Comparison of ENCODE assay signal across 1 cellular context in the genomic region with DNA sequence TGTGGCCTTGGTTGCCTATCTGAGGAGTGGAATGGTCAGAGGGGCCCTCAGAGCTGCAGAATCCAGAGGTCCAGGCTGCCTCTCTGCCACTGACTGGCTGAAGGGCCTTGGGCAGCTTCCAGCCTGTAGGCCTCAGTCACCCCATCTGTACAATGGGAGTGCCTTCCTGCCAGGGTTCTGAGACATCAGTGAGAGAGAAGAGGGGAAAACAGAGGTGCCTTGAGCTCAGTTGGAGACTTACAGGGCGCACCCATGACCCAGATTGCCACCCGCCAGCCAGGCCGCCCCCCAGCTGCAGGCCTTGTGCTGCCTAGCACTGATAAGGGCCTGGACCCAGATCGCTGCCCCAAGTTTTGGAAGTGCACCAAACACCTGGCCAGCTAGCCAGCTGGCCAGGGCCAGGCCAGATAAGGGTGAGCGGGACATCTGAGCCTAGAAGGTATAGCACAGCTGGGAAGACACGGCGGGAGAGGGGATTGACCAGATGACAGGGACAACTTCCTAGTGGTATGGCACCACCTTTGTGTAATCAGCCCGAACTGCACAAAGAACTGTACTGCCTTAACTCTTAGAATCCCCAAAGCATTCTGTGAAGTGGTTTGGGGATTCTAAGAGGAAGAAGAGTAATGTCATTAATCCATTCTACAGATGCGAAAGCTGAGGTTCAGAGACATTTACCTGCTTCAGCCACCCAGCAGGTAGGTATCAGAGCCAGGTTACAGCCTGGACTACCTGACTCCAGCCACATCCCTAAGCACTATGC.
TF ChIP-seq lines count a peak whose summit lies in the region.

No MANE protein-coding gene starts in this region.

TF ChIP-seq in K562, 482 proteins besides CTCF, POLR2A, EP300 and RAD21 (continued from another document and continues in another):
- TF ChIP-seq, protein P1, sequence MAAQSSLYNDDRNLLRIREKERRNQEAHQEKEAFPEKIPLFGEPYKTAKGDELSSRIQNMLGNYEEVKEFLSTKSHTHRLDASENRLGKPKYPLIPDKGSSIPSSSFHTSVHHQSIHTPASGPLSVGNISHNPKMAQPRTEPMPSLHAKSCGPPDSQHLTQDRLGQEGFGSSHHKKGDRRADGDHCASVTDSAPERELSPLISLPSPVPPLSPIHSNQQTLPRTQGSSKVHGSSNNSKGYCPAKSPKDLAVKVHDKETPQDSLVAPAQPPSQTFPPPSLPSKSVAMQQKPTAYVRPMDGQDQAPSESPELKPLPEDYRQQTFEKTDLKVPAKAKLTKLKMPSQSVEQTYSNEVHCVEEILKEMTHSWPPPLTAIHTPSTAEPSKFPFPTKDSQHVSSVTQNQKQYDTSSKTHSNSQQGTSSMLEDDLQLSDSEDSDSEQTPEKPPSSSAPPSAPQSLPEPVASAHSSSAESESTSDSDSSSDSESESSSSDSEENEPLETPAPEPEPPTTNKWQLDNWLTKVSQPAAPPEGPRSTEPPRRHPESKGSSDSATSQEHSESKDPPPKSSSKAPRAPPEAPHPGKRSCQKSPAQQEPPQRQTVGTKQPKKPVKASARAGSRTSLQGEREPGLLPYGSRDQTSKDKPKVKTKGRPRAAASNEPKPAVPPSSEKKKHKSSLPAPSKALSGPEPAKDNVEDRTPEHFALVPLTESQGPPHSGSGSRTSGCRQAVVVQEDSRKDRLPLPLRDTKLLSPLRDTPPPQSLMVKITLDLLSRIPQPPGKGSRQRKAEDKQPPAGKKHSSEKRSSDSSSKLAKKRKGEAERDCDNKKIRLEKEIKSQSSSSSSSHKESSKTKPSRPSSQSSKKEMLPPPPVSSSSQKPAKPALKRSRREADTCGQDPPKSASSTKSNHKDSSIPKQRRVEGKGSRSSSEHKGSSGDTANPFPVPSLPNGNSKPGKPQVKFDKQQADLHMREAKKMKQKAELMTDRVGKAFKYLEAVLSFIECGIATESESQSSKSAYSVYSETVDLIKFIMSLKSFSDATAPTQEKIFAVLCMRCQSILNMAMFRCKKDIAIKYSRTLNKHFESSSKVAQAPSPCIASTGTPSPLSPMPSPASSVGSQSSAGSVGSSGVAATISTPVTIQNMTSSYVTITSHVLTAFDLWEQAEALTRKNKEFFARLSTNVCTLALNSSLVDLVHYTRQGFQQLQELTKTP (IDR thresholded peaks at IDR 0.05; ENCODE audit: low read depth in 1 of 2, partially characterized antibody in 2 of 2): peak in 1 of 2 experiments; percentile 98
- TF ChIP-seq SMARCE1 (IDR thresholded peaks at IDR 0.05): peak; percentile 95
- TF ChIP-seq NR2F6 (CRISPR knock-in tag; IDR thresholded peaks at IDR 0.05): no peak
- TF ChIP-seq U2AF1 (optimal IDR thresholded peaks at IDR 0.05; ENCODE audit: low read depth, low read length): no peak
- TF ChIP-seq, protein P2, sequence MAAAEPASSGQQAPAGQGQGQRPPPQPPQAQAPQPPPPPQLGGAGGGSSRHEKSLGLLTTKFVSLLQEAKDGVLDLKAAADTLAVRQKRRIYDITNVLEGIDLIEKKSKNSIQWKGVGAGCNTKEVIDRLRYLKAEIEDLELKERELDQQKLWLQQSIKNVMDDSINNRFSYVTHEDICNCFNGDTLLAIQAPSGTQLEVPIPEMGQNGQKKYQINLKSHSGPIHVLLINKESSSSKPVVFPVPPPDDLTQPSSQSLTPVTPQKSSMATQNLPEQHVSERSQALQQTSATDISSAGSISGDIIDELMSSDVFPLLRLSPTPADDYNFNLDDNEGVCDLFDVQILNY (CRISPR knock-in tag; IDR thresholded peaks at IDR 0.05): no peak
- no peak for TF ChIP-seq STAT5B (CRISPR knock-in tag; IDR thresholded peaks at IDR 0.05)
- TF ChIP-seq MYNN (IDR thresholded peaks at IDR 0.05): peak; percentile 95
- TF ChIP-seq MYNN (CRISPR knock-in tag; IDR thresholded peaks at IDR 0.05): no peak
- TF ChIP-seq ZNF57 (CRISPR knock-in tag; IDR thresholded peaks at IDR 0.05): no peak
- TF ChIP-seq, protein P3, sequence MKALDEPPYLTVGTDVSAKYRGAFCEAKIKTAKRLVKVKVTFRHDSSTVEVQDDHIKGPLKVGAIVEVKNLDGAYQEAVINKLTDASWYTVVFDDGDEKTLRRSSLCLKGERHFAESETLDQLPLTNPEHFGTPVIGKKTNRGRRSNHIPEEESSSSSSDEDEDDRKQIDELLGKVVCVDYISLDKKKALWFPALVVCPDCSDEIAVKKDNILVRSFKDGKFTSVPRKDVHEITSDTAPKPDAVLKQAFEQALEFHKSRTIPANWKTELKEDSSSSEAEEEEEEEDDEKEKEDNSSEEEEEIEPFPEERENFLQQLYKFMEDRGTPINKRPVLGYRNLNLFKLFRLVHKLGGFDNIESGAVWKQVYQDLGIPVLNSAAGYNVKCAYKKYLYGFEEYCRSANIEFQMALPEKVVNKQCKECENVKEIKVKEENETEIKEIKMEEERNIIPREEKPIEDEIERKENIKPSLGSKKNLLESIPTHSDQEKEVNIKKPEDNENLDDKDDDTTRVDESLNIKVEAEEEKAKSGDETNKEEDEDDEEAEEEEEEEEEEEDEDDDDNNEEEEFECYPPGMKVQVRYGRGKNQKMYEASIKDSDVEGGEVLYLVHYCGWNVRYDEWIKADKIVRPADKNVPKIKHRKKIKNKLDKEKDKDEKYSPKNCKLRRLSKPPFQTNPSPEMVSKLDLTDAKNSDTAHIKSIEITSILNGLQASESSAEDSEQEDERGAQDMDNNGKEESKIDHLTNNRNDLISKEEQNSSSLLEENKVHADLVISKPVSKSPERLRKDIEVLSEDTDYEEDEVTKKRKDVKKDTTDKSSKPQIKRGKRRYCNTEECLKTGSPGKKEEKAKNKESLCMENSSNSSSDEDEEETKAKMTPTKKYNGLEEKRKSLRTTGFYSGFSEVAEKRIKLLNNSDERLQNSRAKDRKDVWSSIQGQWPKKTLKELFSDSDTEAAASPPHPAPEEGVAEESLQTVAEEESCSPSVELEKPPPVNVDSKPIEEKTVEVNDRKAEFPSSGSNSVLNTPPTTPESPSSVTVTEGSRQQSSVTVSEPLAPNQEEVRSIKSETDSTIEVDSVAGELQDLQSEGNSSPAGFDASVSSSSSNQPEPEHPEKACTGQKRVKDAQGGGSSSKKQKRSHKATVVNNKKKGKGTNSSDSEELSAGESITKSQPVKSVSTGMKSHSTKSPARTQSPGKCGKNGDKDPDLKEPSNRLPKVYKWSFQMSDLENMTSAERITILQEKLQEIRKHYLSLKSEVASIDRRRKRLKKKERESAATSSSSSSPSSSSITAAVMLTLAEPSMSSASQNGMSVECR (CRISPR knock-in tag; IDR thresholded peaks at IDR 0.05): peak; percentile 84; the same call in 1 of the 2 replicates
- TF ChIP-seq NCOA2 (IDR thresholded peaks at IDR 0.05; ENCODE audit: partially characterized antibody in 2 of 2): no peak
- TF ChIP-seq TCFL5 (CRISPR knock-in tag; conservative IDR thresholded peaks at IDR 0.05): no peak
- TF ChIP-seq POU5F1 (IDR thresholded peaks at IDR 0.05; ENCODE audit: borderline replicate concordance, low read depth, low read length, partially characterized antibody): no peak
- no peak for TF ChIP-seq ZNF224 (CRISPR knock-in tag; IDR thresholded peaks at IDR 0.05)
- TF ChIP-seq RHOXF2B (CRISPR knock-in tag; conservative IDR thresholded peaks at IDR 0.05): 0 out of 2 replicates have a peak, but pooled peaks have one; percentile 33
- peak; percentile 86 for TF ChIP-seq LEF1 (IDR thresholded peaks at IDR 0.05)
- no peak for TF ChIP-seq HNRNPUL1 (IDR thresholded peaks at IDR 0.05; ENCODE audit: low read length)
- TF ChIP-seq NCOA1 (IDR thresholded peaks at IDR 0.05; ENCODE audit: low read depth): peak; percentile 94
- no peak for TF ChIP-seq ZNF232 (CRISPR knock-in tag; IDR thresholded peaks at IDR 0.05)
- peak; percentile 75; the same call in 1 of the 2 replicates for TF ChIP-seq ZBTB17 (CRISPR knock-in tag; IDR thresholded peaks at IDR 0.05)
- TF ChIP-seq FOS (IDR thresholded peaks at IDR 0.05; ENCODE audit: extremely low read depth, insufficient read length): no peak
- peak; percentile 100 for TF ChIP-seq MTA2 (IDR thresholded peaks at IDR 0.05; ENCODE audit: low read depth)
- no peak for TF ChIP-seq PTTG1 (tag; IDR thresholded peaks at IDR 0.05; ENCODE audit: low read depth)
- TF ChIP-seq ZNF668 (CRISPR knock-in tag; IDR thresholded peaks at IDR 0.05): peak; percentile 89; the same call in 1 of the 2 replicates
- TF ChIP-seq, protein P4, sequence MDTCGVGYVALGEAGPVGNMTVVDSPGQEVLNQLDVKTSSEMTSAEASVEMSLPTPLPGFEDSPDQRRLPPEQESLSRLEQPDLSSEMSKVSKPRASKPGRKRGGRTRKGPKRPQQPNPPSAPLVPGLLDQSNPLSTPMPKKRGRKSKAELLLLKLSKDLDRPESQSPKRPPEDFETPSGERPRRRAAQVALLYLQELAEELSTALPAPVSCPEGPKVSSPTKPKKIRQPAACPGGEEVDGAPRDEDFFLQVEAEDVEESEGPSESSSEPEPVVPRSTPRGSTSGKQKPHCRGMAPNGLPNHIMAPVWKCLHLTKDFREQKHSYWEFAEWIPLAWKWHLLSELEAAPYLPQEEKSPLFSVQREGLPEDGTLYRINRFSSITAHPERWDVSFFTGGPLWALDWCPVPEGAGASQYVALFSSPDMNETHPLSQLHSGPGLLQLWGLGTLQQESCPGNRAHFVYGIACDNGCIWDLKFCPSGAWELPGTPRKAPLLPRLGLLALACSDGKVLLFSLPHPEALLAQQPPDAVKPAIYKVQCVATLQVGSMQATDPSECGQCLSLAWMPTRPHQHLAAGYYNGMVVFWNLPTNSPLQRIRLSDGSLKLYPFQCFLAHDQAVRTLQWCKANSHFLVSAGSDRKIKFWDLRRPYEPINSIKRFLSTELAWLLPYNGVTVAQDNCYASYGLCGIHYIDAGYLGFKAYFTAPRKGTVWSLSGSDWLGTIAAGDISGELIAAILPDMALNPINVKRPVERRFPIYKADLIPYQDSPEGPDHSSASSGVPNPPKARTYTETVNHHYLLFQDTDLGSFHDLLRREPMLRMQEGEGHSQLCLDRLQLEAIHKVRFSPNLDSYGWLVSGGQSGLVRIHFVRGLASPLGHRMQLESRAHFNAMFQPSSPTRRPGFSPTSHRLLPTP (IDR thresholded peaks at IDR 0.05; ENCODE audit: borderline replicate concordance, extremely low read depth, insufficient read length): no peak
- TF ChIP-seq HDAC6 (IDR thresholded peaks at IDR 0.05; ENCODE audit: low read depth, low read length): no peak
- 0 out of 2 replicates have a peak, but pooled peaks have one; percentile 45 for TF ChIP-seq ETV1 (tag; conservative IDR thresholded peaks at IDR 0.05; ENCODE audit: low read depth)
- TF ChIP-seq, protein P5, sequence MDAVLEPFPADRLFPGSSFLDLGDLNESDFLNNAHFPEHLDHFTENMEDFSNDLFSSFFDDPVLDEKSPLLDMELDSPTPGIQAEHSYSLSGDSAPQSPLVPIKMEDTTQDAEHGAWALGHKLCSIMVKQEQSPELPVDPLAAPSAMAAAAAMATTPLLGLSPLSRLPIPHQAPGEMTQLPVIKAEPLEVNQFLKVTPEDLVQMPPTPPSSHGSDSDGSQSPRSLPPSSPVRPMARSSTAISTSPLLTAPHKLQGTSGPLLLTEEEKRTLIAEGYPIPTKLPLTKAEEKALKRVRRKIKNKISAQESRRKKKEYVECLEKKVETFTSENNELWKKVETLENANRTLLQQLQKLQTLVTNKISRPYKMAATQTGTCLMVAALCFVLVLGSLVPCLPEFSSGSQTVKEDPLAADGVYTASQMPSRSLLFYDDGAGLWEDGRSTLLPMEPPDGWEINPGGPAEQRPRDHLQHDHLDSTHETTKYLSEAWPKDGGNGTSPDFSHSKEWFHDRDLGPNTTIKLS (IDR thresholded peaks at IDR 0.05; ENCODE audit: borderline replicate concordance, low read depth): peak; percentile 47; the same call in 1 of the 2 replicates
- no peak for TF ChIP-seq TBP (optimal IDR thresholded peaks at IDR 0.05; ENCODE audit: low read depth, low read length)
- TF ChIP-seq ZNF12 (CRISPR knock-in tag; IDR thresholded peaks at IDR 0.05): 0 out of 2 replicates have a peak, but pooled peaks have one; percentile 65
- TF ChIP-seq, protein P6, sequence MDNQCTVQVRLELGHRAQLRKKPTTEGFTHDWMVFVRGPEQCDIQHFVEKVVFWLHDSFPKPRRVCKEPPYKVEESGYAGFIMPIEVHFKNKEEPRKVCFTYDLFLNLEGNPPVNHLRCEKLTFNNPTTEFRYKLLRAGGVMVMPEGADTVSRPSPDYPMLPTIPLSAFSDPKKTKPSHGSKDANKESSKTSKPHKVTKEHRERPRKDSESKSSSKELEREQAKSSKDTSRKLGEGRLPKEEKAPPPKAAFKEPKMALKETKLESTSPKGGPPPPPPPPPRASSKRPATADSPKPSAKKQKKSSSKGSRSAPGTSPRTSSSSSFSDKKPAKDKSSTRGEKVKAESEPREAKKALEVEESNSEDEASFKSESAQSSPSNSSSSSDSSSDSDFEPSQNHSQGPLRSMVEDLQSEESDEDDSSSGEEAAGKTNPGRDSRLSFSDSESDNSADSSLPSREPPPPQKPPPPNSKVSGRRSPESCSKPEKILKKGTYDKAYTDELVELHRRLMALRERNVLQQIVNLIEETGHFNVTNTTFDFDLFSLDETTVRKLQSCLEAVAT (IDR thresholded peaks at IDR 0.05): peak in 1 of 2 experiments; percentile 91; a peak in 2 of 4 replicates
- peak; percentile 52; the same call in 1 of the 2 replicates for TF ChIP-seq BACH1 (tag; IDR thresholded peaks at IDR 0.05)
